ENCODE assay signal across 1 cellular context in the genomic region with DNA sequence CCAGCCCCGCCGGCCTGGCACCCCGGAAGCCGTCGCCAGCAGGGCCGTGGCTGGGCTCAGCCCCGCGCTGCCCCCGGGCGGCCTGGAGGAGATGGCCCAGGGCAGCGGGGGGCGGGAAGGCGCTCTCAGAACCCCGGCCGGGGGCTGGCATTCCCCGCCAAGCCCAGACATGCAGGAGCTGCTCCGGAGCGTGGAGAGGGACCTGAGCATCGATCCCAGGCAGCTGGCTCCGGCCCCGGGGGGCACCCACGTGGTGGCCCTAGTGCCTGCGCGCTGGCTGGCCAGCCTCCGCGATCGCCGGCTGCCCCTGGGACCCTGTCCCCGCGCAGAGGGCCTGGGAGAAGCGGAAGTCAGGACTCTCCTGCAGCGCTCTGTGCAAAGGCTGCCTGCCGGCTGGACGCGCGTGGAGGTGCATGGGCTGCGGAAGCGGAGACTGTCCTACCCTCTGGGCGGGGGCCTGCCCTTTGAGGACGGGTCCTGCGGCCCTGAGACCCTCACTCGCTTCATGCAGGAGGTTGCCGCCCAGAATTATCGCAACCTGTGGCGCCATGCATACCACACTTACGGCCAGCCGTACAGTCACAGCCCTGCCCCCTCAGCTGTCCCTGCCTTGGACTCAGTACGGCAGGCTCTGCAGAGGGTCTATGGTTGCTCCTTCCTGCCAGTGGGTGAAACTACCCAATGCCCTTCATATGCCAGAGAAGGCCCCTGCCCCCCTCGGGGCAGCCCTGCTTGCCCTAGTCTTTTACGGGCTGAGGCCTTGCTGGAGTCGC.
TF ChIP-seq lines count a peak whose summit lies in the region.

No MANE protein-coding gene starts in this region.

TF ChIP-seq in GM23338, 12 proteins besides CTCF, POLR2A, EP300 and RAD21:
- TF ChIP-seq, protein P1, sequence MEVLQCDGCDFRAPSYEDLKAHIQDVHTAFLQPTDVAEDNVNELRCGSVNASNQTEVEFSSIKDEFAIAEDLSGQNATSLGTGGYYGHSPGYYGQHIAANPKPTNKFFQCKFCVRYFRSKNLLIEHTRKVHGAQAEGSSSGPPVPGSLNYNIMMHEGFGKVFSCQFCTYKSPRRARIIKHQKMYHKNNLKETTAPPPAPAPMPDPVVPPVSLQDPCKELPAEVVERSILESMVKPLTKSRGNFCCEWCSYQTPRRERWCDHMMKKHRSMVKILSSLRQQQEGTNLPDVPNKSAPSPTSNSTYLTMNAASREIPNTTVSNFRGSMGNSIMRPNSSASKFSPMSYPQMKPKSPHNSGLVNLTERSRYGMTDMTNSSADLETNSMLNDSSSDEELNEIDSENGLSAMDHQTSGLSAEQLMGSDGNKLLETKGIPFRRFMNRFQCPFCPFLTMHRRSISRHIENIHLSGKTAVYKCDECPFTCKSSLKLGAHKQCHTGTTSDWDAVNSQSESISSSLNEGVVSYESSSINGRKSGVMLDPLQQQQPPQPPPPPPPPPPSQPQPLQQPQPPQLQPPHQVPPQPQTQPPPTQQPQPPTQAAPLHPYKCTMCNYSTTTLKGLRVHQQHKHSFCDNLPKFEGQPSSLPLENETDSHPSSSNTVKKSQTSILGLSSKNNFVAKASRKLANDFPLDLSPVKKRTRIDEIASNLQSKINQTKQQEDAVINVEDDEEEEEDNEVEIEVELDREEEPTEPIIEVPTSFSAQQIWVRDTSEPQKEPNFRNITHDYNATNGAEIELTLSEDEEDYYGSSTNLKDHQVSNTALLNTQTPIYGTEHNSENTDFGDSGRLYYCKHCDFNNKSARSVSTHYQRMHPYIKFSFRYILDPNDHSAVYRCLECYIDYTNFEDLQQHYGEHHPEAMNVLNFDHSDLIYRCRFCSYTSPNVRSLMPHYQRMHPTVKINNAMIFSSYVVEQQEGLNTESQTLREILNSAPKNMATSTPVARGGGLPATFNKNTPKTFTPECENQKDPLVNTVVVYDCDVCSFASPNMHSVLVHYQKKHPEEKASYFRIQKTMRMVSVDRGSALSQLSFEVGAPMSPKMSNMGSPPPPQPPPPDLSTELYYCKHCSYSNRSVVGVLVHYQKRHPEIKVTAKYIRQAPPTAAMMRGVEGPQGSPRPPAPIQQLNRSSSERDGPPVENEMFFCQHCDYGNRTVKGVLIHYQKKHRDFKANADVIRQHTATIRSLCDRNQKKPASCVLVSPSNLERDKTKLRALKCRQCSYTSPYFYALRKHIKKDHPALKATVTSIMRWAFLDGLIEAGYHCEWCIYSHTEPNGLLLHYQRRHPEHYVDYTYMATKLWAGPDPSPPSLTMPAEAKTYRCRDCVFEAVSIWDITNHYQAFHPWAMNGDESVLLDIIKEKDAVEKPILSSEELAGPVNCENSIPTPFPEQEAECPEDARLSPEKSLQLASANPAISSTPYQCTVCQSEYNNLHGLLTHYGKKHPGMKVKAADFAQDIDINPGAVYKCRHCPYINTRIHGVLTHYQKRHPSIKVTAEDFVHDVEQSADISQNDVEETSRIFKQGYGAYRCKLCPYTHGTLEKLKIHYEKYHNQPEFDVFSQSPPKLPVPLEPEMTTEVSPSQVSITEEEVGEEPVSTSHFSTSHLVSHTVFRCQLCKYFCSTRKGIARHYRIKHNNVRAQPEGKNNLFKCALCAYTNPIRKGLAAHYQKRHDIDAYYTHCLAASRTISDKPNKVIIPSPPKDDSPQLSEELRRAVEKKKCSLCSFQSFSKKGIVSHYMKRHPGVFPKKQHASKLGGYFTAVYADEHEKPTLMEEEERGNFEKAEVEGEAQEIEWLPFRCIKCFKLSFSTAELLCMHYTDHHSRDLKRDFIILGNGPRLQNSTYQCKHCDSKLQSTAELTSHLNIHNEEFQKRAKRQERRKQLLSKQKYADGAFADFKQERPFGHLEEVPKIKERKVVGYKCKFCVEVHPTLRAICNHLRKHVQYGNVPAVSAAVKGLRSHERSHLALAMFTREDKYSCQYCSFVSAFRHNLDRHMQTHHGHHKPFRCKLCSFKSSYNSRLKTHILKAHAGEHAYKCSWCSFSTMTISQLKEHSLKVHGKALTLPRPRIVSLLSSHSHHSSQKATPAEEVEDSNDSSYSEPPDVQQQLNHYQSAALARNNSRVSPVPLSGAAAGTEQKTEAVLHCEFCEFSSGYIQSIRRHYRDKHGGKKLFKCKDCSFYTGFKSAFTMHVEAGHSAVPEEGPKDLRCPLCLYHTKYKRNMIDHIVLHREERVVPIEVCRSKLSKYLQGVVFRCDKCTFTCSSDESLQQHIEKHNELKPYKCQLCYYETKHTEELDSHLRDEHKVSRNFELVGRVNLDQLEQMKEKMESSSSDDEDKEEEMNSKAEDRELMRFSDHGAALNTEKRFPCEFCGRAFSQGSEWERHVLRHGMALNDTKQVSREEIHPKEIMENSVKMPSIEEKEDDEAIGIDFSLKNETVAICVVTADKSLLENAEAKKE (CRISPR knock-in tag; IDR thresholded peaks at IDR 0.05): no peak
- TF ChIP-seq POLR2AphosphoS5 (IDR thresholded peaks at IDR 0.05; ENCODE audit: low read depth) (no peak), EZH2phosphoT487 (IDR thresholded peaks at IDR 0.05; ENCODE audit: unreplicated experiment) (no peak), ZNF114 (CRISPR knock-in tag; IDR thresholded peaks at IDR 0.05) (no peak), EZH2 (IDR thresholded peaks at IDR 0.05; ENCODE audit: low read depth, unreplicated experiment) (no peak), JUNB (IDR thresholded peaks at IDR 0.05; ENCODE audit: unreplicated experiment) (no peak), ZNF331 (CRISPR knock-in tag; IDR thresholded peaks at IDR 0.05; ENCODE audit: low read depth) (no peak), STAT1 (IDR thresholded peaks at IDR 0.05; ENCODE audit: unreplicated experiment) (no peak), NANOG (IDR thresholded peaks at IDR 0.05; ENCODE audit: borderline replicate concordance) (no peak), CREB1 (CRISPR knock-in tag; IDR thresholded peaks at IDR 0.05; ENCODE audit: low read depth) (no peak)
- TF ChIP-seq, protein P2, sequence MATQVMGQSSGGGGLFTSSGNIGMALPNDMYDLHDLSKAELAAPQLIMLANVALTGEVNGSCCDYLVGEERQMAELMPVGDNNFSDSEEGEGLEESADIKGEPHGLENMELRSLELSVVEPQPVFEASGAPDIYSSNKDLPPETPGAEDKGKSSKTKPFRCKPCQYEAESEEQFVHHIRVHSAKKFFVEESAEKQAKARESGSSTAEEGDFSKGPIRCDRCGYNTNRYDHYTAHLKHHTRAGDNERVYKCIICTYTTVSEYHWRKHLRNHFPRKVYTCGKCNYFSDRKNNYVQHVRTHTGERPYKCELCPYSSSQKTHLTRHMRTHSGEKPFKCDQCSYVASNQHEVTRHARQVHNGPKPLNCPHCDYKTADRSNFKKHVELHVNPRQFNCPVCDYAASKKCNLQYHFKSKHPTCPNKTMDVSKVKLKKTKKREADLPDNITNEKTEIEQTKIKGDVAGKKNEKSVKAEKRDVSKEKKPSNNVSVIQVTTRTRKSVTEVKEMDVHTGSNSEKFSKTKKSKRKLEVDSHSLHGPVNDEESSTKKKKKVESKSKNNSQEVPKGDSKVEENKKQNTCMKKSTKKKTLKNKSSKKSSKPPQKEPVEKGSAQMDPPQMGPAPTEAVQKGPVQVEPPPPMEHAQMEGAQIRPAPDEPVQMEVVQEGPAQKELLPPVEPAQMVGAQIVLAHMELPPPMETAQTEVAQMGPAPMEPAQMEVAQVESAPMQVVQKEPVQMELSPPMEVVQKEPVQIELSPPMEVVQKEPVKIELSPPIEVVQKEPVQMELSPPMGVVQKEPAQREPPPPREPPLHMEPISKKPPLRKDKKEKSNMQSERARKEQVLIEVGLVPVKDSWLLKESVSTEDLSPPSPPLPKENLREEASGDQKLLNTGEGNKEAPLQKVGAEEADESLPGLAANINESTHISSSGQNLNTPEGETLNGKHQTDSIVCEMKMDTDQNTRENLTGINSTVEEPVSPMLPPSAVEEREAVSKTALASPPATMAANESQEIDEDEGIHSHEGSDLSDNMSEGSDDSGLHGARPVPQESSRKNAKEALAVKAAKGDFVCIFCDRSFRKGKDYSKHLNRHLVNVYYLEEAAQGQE (IDR thresholded peaks at IDR 0.05; ENCODE audit: unreplicated experiment): no peak
- TF ChIP-seq, protein P3, sequence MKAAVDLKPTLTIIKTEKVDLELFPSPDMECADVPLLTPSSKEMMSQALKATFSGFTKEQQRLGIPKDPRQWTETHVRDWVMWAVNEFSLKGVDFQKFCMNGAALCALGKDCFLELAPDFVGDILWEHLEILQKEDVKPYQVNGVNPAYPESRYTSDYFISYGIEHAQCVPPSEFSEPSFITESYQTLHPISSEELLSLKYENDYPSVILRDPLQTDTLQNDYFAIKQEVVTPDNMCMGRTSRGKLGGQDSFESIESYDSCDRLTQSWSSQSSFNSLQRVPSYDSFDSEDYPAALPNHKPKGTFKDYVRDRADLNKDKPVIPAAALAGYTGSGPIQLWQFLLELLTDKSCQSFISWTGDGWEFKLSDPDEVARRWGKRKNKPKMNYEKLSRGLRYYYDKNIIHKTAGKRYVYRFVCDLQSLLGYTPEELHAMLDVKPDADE (IDR thresholded peaks at IDR 0.05): no peak
